20 cellular contexts compared by ENCODE assay signal in genomic region chr2:10217499-10217861, GRCh38.
"Had no signal": no experiment of that assay in that cellular context is flagged by ENCODE, and none has a peak within 500 bp of the region (broad histone marks: within the 10 kb centered on the region; RNA-seq: fewer than 3 reads in every experiment).

No MANE protein-coding gene starts in this region.

- H3K36me3 ChIP-seq: neutrophil, pancreas, right lobe of liver, tibial artery had no signal

- H3K9me3 Mint-ChIP-seq: activated CD4-positive, alpha-beta memory T cell treated with anti-CD3 and anti-CD28 coated beads for 36 hours; activated naive CD4-positive, alpha-beta T cell treated with anti-CD3 and anti-CD28 coated beads, Interleukin-2, amount 50 U/mL, for 24 hours; activated T-cell treated with anti-CD3 and anti-CD28 coated beads, Interleukin-2, amount 50 U/mL, for 72 hours; naive thymus-derived CD8-positive, alpha-beta T cell had no signal

- H3K4me1 ChIP-seq: foreskin keratinocyte, pancreas, right lobe of liver, tibial artery had no signal

- H3K4me2 ChIP-seq: SK-N-SH had no signal

- H3K9me3 ChIP-seq: neutrophil, pancreas, right lobe of liver, SK-N-SH, tibial artery had no signal

- H3K27ac ChIP-seq: epithelial cell of prostate, foreskin keratinocyte, neutrophil, pancreas, right lobe of liver, skin epidermis, tibial artery had no signal

- H3K4me3 Mint-ChIP-seq: activated CD4-positive, alpha-beta memory T cell treated with anti-CD3 and anti-CD28 coated beads for 36 hours; activated naive CD4-positive, alpha-beta T cell treated with anti-CD3 and anti-CD28 coated beads, Interleukin-2, amount 50 U/mL, for 24 hours; activated T-cell treated with anti-CD3 and anti-CD28 coated beads, Interleukin-2, amount 50 U/mL, for 72 hours; naive thymus-derived CD8-positive, alpha-beta T cell had no signal

- H3K27ac Mint-ChIP-seq: activated CD4-positive, alpha-beta memory T cell treated with anti-CD3 and anti-CD28 coated beads for 36 hours; activated naive CD4-positive, alpha-beta T cell treated with anti-CD3 and anti-CD28 coated beads, Interleukin-2, amount 50 U/mL, for 24 hours; activated T-cell treated with anti-CD3 and anti-CD28 coated beads, Interleukin-2, amount 50 U/mL, for 72 hours; naive thymus-derived CD8-positive, alpha-beta T cell had no signal

- H3K4me1 Mint-ChIP-seq: activated naive CD4-positive, alpha-beta T cell treated with anti-CD3 and anti-CD28 coated beads, Interleukin-2, amount 50 U/mL, for 24 hours; naive thymus-derived CD8-positive, alpha-beta T cell had no signal

- H3K27me3 ChIP-seq: neutrophil, pancreas, right lobe of liver had no signal

- H3K4me3 ChIP-seq: pancreas, right lobe of liver, skin epidermis, tibial artery had no signal

- ATAC-seq: foreskin keratinocyte; left lobe of liver; naive thymus-derived CD8-positive, alpha-beta T cell; pancreas; right lobe of liver had no signal

- H3K27me3 Mint-ChIP-seq: activated CD4-positive, alpha-beta memory T cell treated with anti-CD3 and anti-CD28 coated beads for 36 hours; activated naive CD4-positive, alpha-beta T cell treated with anti-CD3 and anti-CD28 coated beads, Interleukin-2, amount 50 U/mL, for 24 hours had no signal

- DNase-seq: activated CD4-positive, alpha-beta memory T cell treated with anti-CD3 and anti-CD28 coated beads for 36 hours; activated CD4-positive, alpha-beta T cell treated with anti-CD3 and anti-CD28 coated beads for 48 hours; activated gamma-delta T cell; activated T-cell treated with anti-CD3 and anti-CD28 coated beads, Interleukin-2, amount 50 U/mL, for 72 hours; cerebellar nuclear complex; foreskin keratinocyte; naive thymus-derived CD8-positive, alpha-beta T cell; stimulated activated CD4-positive, alpha-beta T cell treated with anti-CD3 and anti-CD28 coated beads, Interleukin-2, amount 100 ng/mL, for 48 hours; stimulated activated CD8-positive, alpha-beta memory T cell treated with anti-CD3 and anti-CD28 coated beads, Interleukin-4, amount 100 ng/mL, for 48 hours; stimulated activated naive CD4-positive, alpha-beta T cell treated with Interleukin-2 at 50 U/mL for 16 hours; substantia nigra; tibial artery had no signal
